ENCODE assay signal across 8 cellular contexts in genomic region chr1:245953876-245954660, GRCh38.
DNase-seq lines count a peak whose midpoint lies in the region; ATAC-seq and TF ChIP-seq lines count a peak whose summit lies in the region.

No MANE protein-coding gene starts in this region.

- H3K9me3 ChIP-seq in heart right ventricle (no peaks in the 10 kb centered on the region), adrenal gland (replicated peaks in 1 of 3) (no peaks in the 10 kb centered on the region), mucosa of stomach (ENCODE audit: control insufficient read depth, low read length) (no peaks in the 10 kb centered on the region)

- H3K27ac ChIP-seq in heart right ventricle (peak overlapping the region in 8 of 10 donors; percentile 38 to 82 (median 60)), adrenal gland (peak overlapping the region; percentile 29 to 87 (median 67))

- TF ChIP-seq POLR2A in adrenal gland (IDR thresholded peaks at IDR 0.05): no peak

- TF ChIP-seq CTCF in heart right ventricle (IDR thresholded peaks at IDR 0.05): no peak
- no peak for TF ChIP-seq CTCF in adrenal gland (IDR thresholded peaks at IDR 0.05)

- peak overlapping the region in 9 of 10 donors; percentile 13 to 46 (median 39) for H3K4me3 ChIP-seq in heart right ventricle
- peak overlapping the region in 1 of 4 donors; percentile 59 for H3K4me3 ChIP-seq in adrenal gland
- peak overlapping the region; percentile 61 for H3K4me3 ChIP-seq in mucosa of stomach (ENCODE audit: low read length)

- 45 to 51% methylated on average over 8 of the region's 8 CpGs for WGBS in heart right ventricle, 2 donors
- WGBS in adrenal gland, 4 donors: 16 to 28% (median 25%) methylated on average over 8 of the region's 8 CpGs

- POLR2A ChIA-PET in HEK293T (lab: Yijun Ruan, JAX): no interaction called here

- H3K9ac ChIP-seq in mucosa of stomach (ENCODE audit: low read length): peak overlapping the region; percentile 79

- CTCF ChIA-PET in HEK293T (lab: Yijun Ruan, JAX): no interaction called here

- H3K36me3 ChIP-seq in heart right ventricle: no peaks in the 10 kb centered on the region
- H3K36me3 ChIP-seq in adrenal gland (replicated peaks in 1 of 2): no peaks in the 10 kb centered on the region
- H3K36me3 ChIP-seq in mucosa of stomach (ENCODE audit: control insufficient read depth, insufficient read depth, low read length): no peaks in the 10 kb centered on the region

- H3K4me1 ChIP-seq in heart right ventricle: peaks cover 0 to 20% (median 5%) of the 10 kb centered on the region in 9 donors
- peaks cover 0 to 8% of the 10 kb centered on the region in 2 donors for H3K4me1 ChIP-seq in adrenal gland (replicated peaks in 1 of 2)
- peaks cover 7% of the 10 kb centered on the region for H3K4me1 ChIP-seq in mucosa of stomach (ENCODE audit: control insufficient read depth, insufficient read depth, low read length)

- H3K27me3 ChIP-seq in heart right ventricle: no peaks in the 10 kb centered on the region
- H3K27me3 ChIP-seq in adrenal gland: no peaks in the 10 kb centered on the region
- H3K27me3 ChIP-seq in mucosa of stomach (ENCODE audit: control insufficient read depth, insufficient read depth, low read length): no peaks in the 10 kb centered on the region

- intact Hi-C loops in heart right ventricle (cut with DNase I): no loop called here
- intact Hi-C loops in Right ventricle myocardium superior (cut with DNase I): no loop called here
- intact Hi-C loops in adrenal gland (cut with DNase I): no loop called here

- ATAC-seq in heart right ventricle (peak in 1 of 8 donors; percentile 39), Right ventricle myocardium superior (ENCODE audit: poor library complexity) (no peak), HG03280 (IDR thresholded peaks at IDR 0.05; ENCODE audit: unreplicated experiment) (peak; percentile 51)

- DNase-seq in heart right ventricle: no peak
- DNase-seq in Right ventricle myocardium superior: no peak
- no peak for DNase-seq in adrenal gland
- no peak for DNase-seq in HEK293T (ENCODE audit: extremely low spot score)
- no peak for DNase-seq in NCI-H1417 treated with DMSO at 0.1 percent for 48 hours (lab: John Stamatoyannopoulos, UW)
- no peak for DNase-seq in C1 segment of cervical spinal cord (lab: John Stamatoyannopoulos, UW)

TF ChIP-seq in HEK293T, 16 proteins besides CTCF, POLR2A, EP300 and RAD21:
- no peak for TF ChIP-seq TARDBP (IDR thresholded peaks at IDR 0.05)
- no peak for TF ChIP-seq L3MBTL2 (conservative IDR thresholded peaks at IDR 0.05)
- no peak for TF ChIP-seq FOXK2 (IDR thresholded peaks at IDR 0.05)
- TF ChIP-seq NFRKB (IDR thresholded peaks at IDR 0.05): no peak
- TF ChIP-seq PKNOX1 (IDR thresholded peaks at IDR 0.05): no peak
- TF ChIP-seq ARNT (IDR thresholded peaks at IDR 0.05): no peak
- TF ChIP-seq SP1 (IDR thresholded peaks at IDR 0.05): no peak
- no peak for TF ChIP-seq FOXM1 (IDR thresholded peaks at IDR 0.05; ENCODE audit: borderline replicate concordance)
- TF ChIP-seq HDGF (IDR thresholded peaks at IDR 0.05; ENCODE audit: borderline replicate concordance): no peak
- TF ChIP-seq BHLHE40 (IDR thresholded peaks at IDR 0.05; ENCODE audit: borderline replicate concordance): no peak
- TF ChIP-seq ZNF384 (IDR thresholded peaks at IDR 0.05): no peak
- TF ChIP-seq LEF1 (IDR thresholded peaks at IDR 0.05; ENCODE audit: borderline replicate concordance): no peak
- TF ChIP-seq CTBP1 (IDR thresholded peaks at IDR 0.05; ENCODE audit: borderline replicate concordance): no peak
- TF ChIP-seq FOXA1 (IDR thresholded peaks at IDR 0.05): no peak
- no peak for TF ChIP-seq ELF4 (IDR thresholded peaks at IDR 0.05)
- TF ChIP-seq SUZ12 (IDR thresholded peaks at IDR 0.05): no peak
